11 cellular contexts compared by ENCODE assay signal in the genomic region with DNA sequence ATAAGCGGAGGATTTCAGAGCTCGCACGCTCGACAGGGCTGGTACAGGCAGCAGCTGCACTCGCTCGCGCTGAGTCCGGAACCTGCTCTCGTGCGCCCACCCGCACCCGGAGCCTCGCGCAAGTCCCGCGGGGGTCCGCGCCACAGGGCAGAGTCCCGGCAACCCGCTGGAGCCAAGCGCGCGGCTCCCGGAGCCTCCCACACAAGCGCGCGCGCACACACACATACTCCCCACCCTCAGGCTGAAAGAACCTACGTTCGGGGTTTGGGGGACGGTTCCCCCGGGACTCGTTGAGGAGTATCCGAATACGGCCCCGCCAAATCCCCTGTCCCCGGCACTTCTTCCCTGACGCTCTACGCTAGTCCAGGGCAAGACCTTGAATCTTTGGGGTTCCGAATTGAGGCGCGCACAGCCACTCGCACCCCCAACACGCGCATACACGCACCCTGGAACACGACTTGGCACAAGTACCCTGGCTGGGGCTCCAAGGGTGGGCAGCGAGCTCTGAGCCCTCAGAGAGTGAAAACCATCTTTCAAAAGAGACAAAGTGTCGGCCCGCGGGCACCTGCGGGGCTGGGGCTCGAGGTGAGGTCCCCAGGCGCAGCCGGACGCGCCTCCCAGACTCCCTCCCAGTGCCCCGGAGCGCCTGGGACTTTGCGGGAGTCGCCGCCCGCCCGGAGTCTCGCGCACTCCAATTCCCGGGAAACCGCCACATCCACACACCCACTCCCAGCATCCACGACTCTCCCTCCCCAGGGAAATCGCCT. TPM values are rescaled to one million over a fixed set of nuclear protein-coding genes. Genes with fewer than 3 reads are reported as not detected.
DNase-seq lines count a peak whose midpoint lies in the region; ATAC-seq and TF ChIP-seq lines count a peak whose summit lies in the region.
"Had no signal": no experiment of that assay in that cellular context is flagged by ENCODE, and none has a peak within 500 bp of the region (broad histone marks: within the 10 kb centered on the region; RNA-seq: fewer than 3 reads in every experiment).

No MANE protein-coding gene starts in this region.

- peaks cover 8% of the 10 kb centered on the region for H3K4me1 Mint-ChIP-seq in chondrocyte (ENCODE audit: low read depth)
- H3K4me1 Mint-ChIP-seq: memory B cell had no signal

- H3K27ac Mint-ChIP-seq in chondrocyte (ENCODE audit: unreplicated experiment): no peak overlapping the region
- H3K27ac Mint-ChIP-seq: memory B cell had no signal

- H3K9ac ChIP-seq in HUES6 (ENCODE audit: low read length): peak overlapping the region; percentile 87
- H3K9ac ChIP-seq in subcutaneous abdominal adipose tissue (ENCODE audit: low read length in 5 of 5): peak overlapping the region in 1 of 5 donors; percentile 52

- H3K9me3 Mint-ChIP-seq in chondrocyte (ENCODE audit: low read depth): no peaks in the 10 kb centered on the region
- H3K9me3 Mint-ChIP-seq: memory B cell had no signal

- DNase-seq in chondrocyte (ENCODE audit: low spot score) (no peak), left lung (peak in 1 of 2 donors; percentile 73), NCI-H1436 treated with DMSO at 0.1 percent for 48 hours (lab: John Stamatoyannopoulos, UW) (no peak)
- DNase-seq: activated CD4-positive, alpha-beta T cell treated with anti-CD3 and anti-CD28 coated beads, Interleukin-2, amount 50 U/mL, for 48 hours; IMR-90 had no signal

- peaks cover 36% of the 10 kb centered on the region for H3K4me1 ChIP-seq in HUES6 (ENCODE audit: control insufficient read depth, insufficient read depth, low read length)
- H3K4me1 ChIP-seq in left lung: no peaks in the 10 kb centered on the region
- peaks cover 0 to 31% (median 19%) of the 10 kb centered on the region in 5 donors for H3K4me1 ChIP-seq in subcutaneous abdominal adipose tissue (ENCODE audit: control insufficient read depth in 5 of 5, insufficient read depth in 5 of 5, low read length in 5 of 5)

- ATAC-seq in left lung (peak; percentile 31), esophagus mucosa (no peak), GM18519 (IDR thresholded peaks at IDR 0.05; ENCODE audit: low FRiP score, unreplicated experiment) (no peak)

- H3K4me3 ChIP-seq in HUES6 (ENCODE audit: low read depth, low read length): peak overlapping the region; percentile 94
- H3K4me3 ChIP-seq in left lung: peak overlapping the region; percentile 40 to 43
- H3K4me3 ChIP-seq in subcutaneous abdominal adipose tissue (ENCODE audit: low read depth in 1 of 5, low read length in 5 of 5): peak overlapping the region; percentile 53 to 65 (median 59)
- H3K4me3 ChIP-seq: GM12878 had no signal

- peak overlapping the region; percentile 61 for H3K4me3 Mint-ChIP-seq in chondrocyte (ENCODE audit: unreplicated experiment)
- H3K4me3 Mint-ChIP-seq: memory B cell had no signal

- H3K27me3 ChIP-seq in HUES6 (ENCODE audit: control insufficient read depth, insufficient read depth, low read length): peaks cover 73% of the 10 kb centered on the region
- H3K27me3 ChIP-seq in left lung: peaks cover 21 to 28% of the 10 kb centered on the region in 2 donors
- peaks cover 3 to 37% (median 19%) of the 10 kb centered on the region in 5 donors for H3K27me3 ChIP-seq in subcutaneous abdominal adipose tissue (ENCODE audit: control insufficient read depth in 5 of 5, insufficient read depth in 4 of 5, low read length in 5 of 5)

- TF ChIP-seq CTCF in chondrocyte (IDR thresholded peaks at IDR 0.05) (no peak), left lung (IDR thresholded peaks at IDR 0.05) (no peak)

- H3K36me3 ChIP-seq in HUES6 (ENCODE audit: control insufficient read depth, insufficient read depth, low read length) (peaks cover 18% of the 10 kb centered on the region), left lung (no peaks in the 10 kb centered on the region), subcutaneous abdominal adipose tissue (ENCODE audit: control insufficient read depth in 5 of 5, insufficient read depth in 5 of 5, low read length in 5 of 5) (no peaks in the 10 kb centered on the region)

- no peaks in the 10 kb centered on the region for H3K36me3 Mint-ChIP-seq in chondrocyte (ENCODE audit: low read depth)
- H3K36me3 Mint-ChIP-seq: memory B cell had no signal

- peaks cover 49% of the 10 kb centered on the region for H3K27me3 Mint-ChIP-seq in chondrocyte (ENCODE audit: low read depth)

- intact Hi-C loops in left lung (cut with DNase I): no loop called here

- H3K27ac ChIP-seq in HUES6 (ENCODE audit: low read depth, low read length): peak overlapping the region; percentile 29; the same call in 1 of the 2 replicates
- peak overlapping the region in 1 of 2 donors; percentile 45 for H3K27ac ChIP-seq in left lung
- H3K27ac ChIP-seq in subcutaneous abdominal adipose tissue (ENCODE audit: low read depth, low read length): no peak overlapping the region

- H3K9me3 ChIP-seq in HUES6 (ENCODE audit: control insufficient read depth, insufficient read depth, low read depth, low read length): no peaks in the 10 kb centered on the region
- no peaks in the 10 kb centered on the region for H3K9me3 ChIP-seq in left lung
- H3K9me3 ChIP-seq in subcutaneous abdominal adipose tissue (ENCODE audit: control insufficient read depth in 5 of 5, low read length in 5 of 5): no peaks in the 10 kb centered on the region

RNA-seq across cellular contexts. Expression of a gene that starts 0.9 kb away (rescaled TPM):
- total RNA-seq in chondrocyte (9.6 to 23.1 TPM (median 22.3 TPM) in 3 replicates), left lung (10 to 100 TPM; 38.0 to 85.9 TPM), esophagus mucosa (1.4 TPM)

Comparison
In these comparisons a context has a peak if more than half of its experiments do, and no peak if none do; other contexts are left out.
1. H3K4me3 ChIP-seq: peak in every context shown above with its lines; median percentile 94 in HUES6; 59 in subcutaneous abdominal adipose tissue; 42 in left lung.